In genomic region chr15:78838480-78838879, GRCh38 we compare ENCODE assay signal across 26 cellular contexts. TPM values are rescaled to one million over a fixed set of nuclear protein-coding genes. Genes with fewer than 3 reads are reported as not detected.
DNase-seq lines count a peak whose midpoint lies in the region; ATAC-seq and TF ChIP-seq lines count a peak whose summit lies in the region.
"Had no signal": no experiment of that assay in that cellular context is flagged by ENCODE, and none has a peak within 500 bp of the region (broad histone marks: within the 10 kb centered on the region; RNA-seq: fewer than 3 reads in every experiment).

No MANE protein-coding gene starts in this region.

- H3K27ac ChIP-seq in uterus = no peak overlapping the region
- H3K27ac ChIP-seq: BLaER1 treated with 17β-estradiol and CSF1 and Interleukin-3, amounts not matched to agents 10 nM and 100 nM; esophagus muscularis mucosa; heart right ventricle; HL-60; tibial nerve had no signal

- DNase-seq in stimulated activated naive CD8-positive, alpha-beta T cell treated with anti-CD3 and anti-CD28 coated beads, Interleukin-15, amount 100 ng/mL, for 72 hours = no peak
- DNase-seq in cerebellar cortex (ENCODE audit: low spot score) (peak; percentile 64), myocyte (ENCODE audit: low read depth) (peak; percentile 65), uterus (no peak), SKM-1 treated with dmso at 0.1 percent for 144 hours (lab: John Stamatoyannopoulos, UW; ENCODE audit: unreplicated experiment) (no peak)
- DNase-seq: activated CD4-positive, alpha-beta T cell treated with anti-CD3 and anti-CD28 coated beads for 48 hours; effector memory CD4-positive, alpha-beta T cell; H7; heart right ventricle; immature natural killer cell; left ventricle myocardium superior; midbrain; NCI-H146; NCI-H524 treated with DMSO at 0.1 percent for 48 hours; stimulated activated CD4-positive, alpha-beta T cell treated with anti-CD3 and anti-CD28 coated beads, Interleukin-4, amount 100 ng/mL, for 1 hour; stimulated activated naive CD8-positive, alpha-beta T cell treated with anti-CD3 and anti-CD28 coated beads, Interleukin-15, Interleukin-2, amounts not matched to agents 100 U/mL and 50 U/mL, for 24 hours had no signal

- TF ChIP-seq POLR2A in uterus (IDR thresholded peaks at IDR 0.05) = no peak

- H3K27me3 ChIP-seq in uterus = no peaks in the 10 kb centered on the region
- H3K27me3 ChIP-seq: BLaER1 treated with 17β-estradiol and CSF1 and Interleukin-3, amounts not matched to agents 10 nM and 100 nM; esophagus muscularis mucosa; heart right ventricle; tibial nerve had no signal

- no peak overlapping the region for H3K4me3 ChIP-seq in uterus
- H3K4me3 ChIP-seq: BLaER1 treated with 17β-estradiol and CSF1 and Interleukin-3, amounts not matched to agents 10 nM and 100 nM; esophagus muscularis mucosa; heart right ventricle; tibial nerve had no signal

- H3K4me1 Mint-ChIP-seq in stimulated activated naive CD8-positive, alpha-beta T cell treated with anti-CD3 and anti-CD28 coated beads, Interleukin-15, Interleukin-2, amounts not matched to agents 100 ng/mL and 50 ng/mL, for 24 hours (ENCODE audit: low read depth) = peaks cover 33% of the 10 kb centered on the region
- H3K4me1 Mint-ChIP-seq in stimulated activated naive CD8-positive, alpha-beta T cell treated with anti-CD3 and anti-CD28 coated beads, Interleukin-15, amount 100 ng/mL, for 72 hours = peaks cover 13% of the 10 kb centered on the region
- H3K4me1 Mint-ChIP-seq: immature natural killer cell had no signal

- H3K27me3 Mint-ChIP-seq in stimulated activated naive CD8-positive, alpha-beta T cell treated with anti-CD3 and anti-CD28 coated beads, Interleukin-15, Interleukin-2, amounts not matched to agents 100 ng/mL and 50 ng/mL, for 24 hours = no peaks in the 10 kb centered on the region
- H3K27me3 Mint-ChIP-seq in stimulated activated naive CD8-positive, alpha-beta T cell treated with anti-CD3 and anti-CD28 coated beads, Interleukin-15, amount 100 ng/mL, for 72 hours = no peaks in the 10 kb centered on the region

- H3K36me3 Mint-ChIP-seq in stimulated activated naive CD8-positive, alpha-beta T cell treated with anti-CD3 and anti-CD28 coated beads, Interleukin-15, Interleukin-2, amounts not matched to agents 100 ng/mL and 50 ng/mL, for 24 hours (ENCODE audit: low read depth) = no peaks in the 10 kb centered on the region
- H3K36me3 Mint-ChIP-seq: activated naive CD8-positive, alpha-beta T cell; immature natural killer cell had no signal

- H3K9me3 Mint-ChIP-seq in stimulated activated naive CD8-positive, alpha-beta T cell treated with anti-CD3 and anti-CD28 coated beads, Interleukin-15, Interleukin-2, amounts not matched to agents 100 ng/mL and 50 ng/mL, for 24 hours = no peaks in the 10 kb centered on the region
- no peaks in the 10 kb centered on the region for H3K9me3 Mint-ChIP-seq in stimulated activated naive CD8-positive, alpha-beta T cell treated with anti-CD3 and anti-CD28 coated beads, Interleukin-15, amount 100 ng/mL, for 72 hours
- H3K9me3 Mint-ChIP-seq: immature natural killer cell; neural crest cell; T-helper 1 cell treated with Interleukin-12 subunit alpha and Interleukin-12 subunit beta and Interleukin-4 antibody, amounts not matched to agents 30 μg/mL and 1 μg/mL, for 36 hours had no signal

- H3K9me3 ChIP-seq in uterus = no peaks in the 10 kb centered on the region
- H3K9me3 ChIP-seq: BLaER1 treated with 17β-estradiol and CSF1 and Interleukin-3, amounts not matched to agents 10 nM and 100 nM; esophagus muscularis mucosa; heart right ventricle; tibial nerve had no signal

- TF ChIP-seq CTCF in uterus (IDR thresholded peaks at IDR 0.05) = no peak

- no peak overlapping the region for H3K4me3 Mint-ChIP-seq in stimulated activated naive CD8-positive, alpha-beta T cell treated with anti-CD3 and anti-CD28 coated beads, Interleukin-15, Interleukin-2, amounts not matched to agents 100 ng/mL and 50 ng/mL, for 24 hours
- no peak overlapping the region for H3K4me3 Mint-ChIP-seq in stimulated activated naive CD8-positive, alpha-beta T cell treated with anti-CD3 and anti-CD28 coated beads, Interleukin-15, amount 100 ng/mL, for 72 hours
- H3K4me3 Mint-ChIP-seq: activated naive CD8-positive, alpha-beta T cell; immature natural killer cell; neural crest cell; T-helper 1 cell treated with Interleukin-12 subunit alpha and Interleukin-12 subunit beta and Interleukin-4 antibody, amounts not matched to agents 30 μg/mL and 1 μg/mL, for 36 hours had no signal

- intact Hi-C loops in uterus (cut with DNase I; ENCODE audit: low total_unique reads) = no loop called here

- no peaks in the 10 kb centered on the region for H3K4me1 ChIP-seq in uterus
- H3K4me1 ChIP-seq: heart right ventricle had no signal

- H3K27ac Mint-ChIP-seq in stimulated activated naive CD8-positive, alpha-beta T cell treated with anti-CD3 and anti-CD28 coated beads, Interleukin-15, Interleukin-2, amounts not matched to agents 100 ng/mL and 50 ng/mL, for 24 hours = peak overlapping the region; percentile 5
- no peak overlapping the region for H3K27ac Mint-ChIP-seq in stimulated activated naive CD8-positive, alpha-beta T cell treated with anti-CD3 and anti-CD28 coated beads, Interleukin-15, amount 100 ng/mL, for 72 hours
- H3K27ac Mint-ChIP-seq: activated naive CD8-positive, alpha-beta T cell; immature natural killer cell; T-helper 1 cell treated with Interleukin-12 subunit alpha and Interleukin-12 subunit beta and Interleukin-4 antibody, amounts not matched to agents 30 μg/mL and 1 μg/mL, for 36 hours had no signal

- no peak for ATAC-seq in stimulated activated naive CD8-positive, alpha-beta T cell treated with anti-CD3 and anti-CD28 coated beads, Interleukin-15, amount 100 ng/mL, for 72 hours
- ATAC-seq in HG02610 (IDR thresholded peaks at IDR 0.05; ENCODE audit: unreplicated experiment) = no peak
- no peak for ATAC-seq in HG03280 (IDR thresholded peaks at IDR 0.05; ENCODE audit: unreplicated experiment)
- ATAC-seq: left ventricle myocardium superior; stimulated activated naive CD8-positive, alpha-beta T cell treated with anti-CD3 and anti-CD28 coated beads, Interleukin-15, Interleukin-2, amounts not matched to agents 100 U/mL and 50 U/mL, for 24 hours had no signal

- H3K36me3 ChIP-seq in uterus = no peaks in the 10 kb centered on the region
- H3K36me3 ChIP-seq: BLaER1 treated with 17β-estradiol and CSF1 and Interleukin-3, amounts not matched to agents 10 nM and 100 nM; esophagus muscularis mucosa; heart right ventricle; tibial nerve had no signal

RNA-seq across cellular contexts. Expression of gene ADAMTS7, which starts 27.2 kb away (rescaled TPM):
- 31.9 and 36.4 TPM in 2 replicates for total RNA-seq in myocyte
- polyA plus RNA-seq in myocyte (2012) = 59.6 TPM
- total RNA-seq in uterus = 10 to 100 TPM in 2 of 4 donors, 1 to 10 TPM in 1, under 1 TPM in 1; 0.29 to 21.4 (median 7.5) TPM
- polyA plus RNA-seq: immature natural killer cell had no signal

RNA-seq across cellular contexts. Expression of gene MORF4L1, which starts 34.2 kb away (rescaled TPM):
- 527 and 616 TPM in 2 replicates for total RNA-seq in myocyte
- 451 TPM for polyA plus RNA-seq in myocyte (2012)
- total RNA-seq in uterus = 100 to 1,000 TPM; 106 to 955 (median 278) TPM

Comparison
In these comparisons a context has a peak if more than half of its experiments do, and no peak if none do; other contexts are left out.
1. DNase-seq: peak in cerebellar cortex (single experiment) and myocyte (single experiment); none in stimulated activated naive CD8-positive, alpha-beta T cell treated with anti-CD3 and anti-CD28 coated beads, Interleukin-15, amount 100 ng/mL, for 72 hours (0 of 2), uterus (0 of 2) and SKM-1 treated with dmso at 0.1 percent for 144 hours (single experiment).